8 cellular contexts compared by ENCODE assay signal in the genomic region with DNA sequence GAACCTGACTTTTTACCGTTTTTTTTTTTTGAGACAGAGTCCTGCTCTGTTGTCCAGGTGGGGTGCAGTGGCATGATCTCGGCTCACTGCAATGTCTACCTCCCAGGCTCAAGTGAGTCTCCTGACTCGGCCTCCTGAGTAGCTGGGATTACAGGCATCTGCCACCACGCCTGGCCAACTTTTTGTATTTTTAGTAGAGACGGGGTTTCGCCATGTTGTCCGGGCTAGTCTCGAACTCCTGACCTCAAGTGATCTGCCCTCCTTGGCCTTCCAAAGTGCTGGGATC. TPM values are rescaled to one million over a fixed set of nuclear protein-coding genes. Genes with fewer than 3 reads are reported as not detected.
A peak's percentile ranks its signal among the peaks of the same experiment; 100 is the strongest.
DNase-seq lines count a peak whose midpoint lies in the region; ATAC-seq and TF ChIP-seq lines count a peak whose summit lies in the region.
"Not testable (repeated sequence)": the region's sequence is repeated elsewhere in the genome, so short reads cannot be mapped to it uniquely, and the experiment has no call there.

No MANE protein-coding gene starts in this region.

- DNase-seq in HCT116 (ENCODE audit: low read depth, low spot score); OCI-LY7 (ENCODE audit: low spot score); activated CD4-positive, alpha-beta T cell treated with anti-CD3 and anti-CD28 coated beads for 36 hours; activated naive CD4-positive, alpha-beta T cell treated with anti-CD3 and anti-CD28 coated beads for 36 hours; neural progenitor cell (ENCODE audit: low spot score): not testable (repeated sequence)
- DNase-seq in glomerular visceral epithelial cell (ENCODE audit: extremely low spot score): peak; percentile 44

- H3K4me1 ChIP-seq in ACC112 (ENCODE audit: control insufficient read depth, insufficient read depth, low read length, unreplicated experiment) (peaks cover 16% of the 10 kb centered on the region), HCT116 (ENCODE audit: control insufficient read depth in 1 of 2, insufficient read depth in 2 of 2, low read length in 2 of 2) (peaks cover 23 to 41% of the 10 kb centered on the region in 2 experiments), OCI-LY7 (ENCODE audit: insufficient read depth, low read length, poor library complexity, severe bottlenecking) (peaks cover 27% of the 10 kb centered on the region)
- H3K4me1 ChIP-seq in neural progenitor cell: not testable (repeated sequence)

- H3K79me2 ChIP-seq in ACC112 (ENCODE audit: control insufficient read depth, insufficient read depth, low read length, unreplicated experiment); HCT116 (ENCODE audit: insufficient read depth, low read length); OCI-LY7 (ENCODE audit: insufficient read depth, low read depth, low read length); neural progenitor cell (ENCODE audit: low read depth): not testable (repeated sequence)

- not testable (repeated sequence) for H3K36me3 ChIP-seq in ACC112 (ENCODE audit: insufficient read depth, low read length); HCT116 (ENCODE audit: control insufficient read depth in 1 of 2, insufficient read depth in 2 of 2, low read length in 2 of 2); OCI-LY7 (ENCODE audit: insufficient read depth, low read length); neural progenitor cell

- H4K20me1 ChIP-seq in HCT116 (ENCODE audit: insufficient read depth); OCI-LY7 (ENCODE audit: insufficient read depth, low read length); neural progenitor cell (ENCODE audit: low read depth): not testable (repeated sequence)

- not testable (repeated sequence) for H3K36me3 Mint-ChIP-seq in activated CD4-positive, alpha-beta T cell treated with anti-CD3 and anti-CD28 coated beads for 36 hours (ENCODE audit: low read depth); activated naive CD4-positive, alpha-beta T cell treated with anti-CD3 and anti-CD28 coated beads for 36 hours (ENCODE audit: low read depth); neural progenitor cell; stimulated activated memory B cell treated with anti-CD40 and anti-IgM and Interleukin-4, amounts not matched to agents 10 μg/mL and 1 μg/mL and 100 μg/mL, for 72 hours

- not testable (repeated sequence) for H2AFZ ChIP-seq in ACC112 (ENCODE audit: low read length, unreplicated experiment); HCT116 (ENCODE audit: low read depth, low read length, poor library complexity, severe bottlenecking); neural progenitor cell (replicated peaks)
- H2AFZ ChIP-seq in OCI-LY7 (ENCODE audit: low read length): peak overlapping the region; percentile 37; the same call in 1 of the 2 replicates

- H3K27me3 Mint-ChIP-seq in activated CD4-positive, alpha-beta T cell treated with anti-CD3 and anti-CD28 coated beads for 36 hours; activated naive CD4-positive, alpha-beta T cell treated with anti-CD3 and anti-CD28 coated beads for 36 hours (ENCODE audit: low read depth); neural progenitor cell (ENCODE audit: insufficient read depth, low read depth); stimulated activated memory B cell treated with anti-CD40 and anti-IgM and Interleukin-4, amounts not matched to agents 10 μg/mL and 1 μg/mL and 100 μg/mL, for 72 hours: not testable (repeated sequence)

- BruUV-seq in HCT116 (replicated peaks; lab: Mats Ljungman, UMichigan); OCI-LY7 (replicated peaks; lab: Mats Ljungman, UMichigan): not testable (repeated sequence)

- not testable (repeated sequence) for TF ChIP-seq RAD21 in HCT116 (IDR thresholded peaks at IDR 0.05; ENCODE audit: low read depth)

- H3K4me2 ChIP-seq in HCT116 (ENCODE audit: low read length): peak overlapping the region; percentile 63
- H3K4me2 ChIP-seq in OCI-LY7 (ENCODE audit: low read length); neural progenitor cell: not testable (repeated sequence)

- ATAC-seq in HCT116; activated CD4-positive, alpha-beta T cell treated with anti-CD3 and anti-CD28 coated beads for 36 hours; stimulated activated memory B cell treated with anti-CD40 and anti-IgM and Interleukin-4, amounts not matched to agents 10 μg/mL and 1 μg/mL and 100 μg/mL, for 72 hours: not testable (repeated sequence)

- H3K9ac ChIP-seq in HCT116 (ENCODE audit: low read length): peak overlapping the region; percentile 36
- H3K9ac ChIP-seq in neural progenitor cell: not testable (repeated sequence)

- H3K9me3 Mint-ChIP-seq in activated CD4-positive, alpha-beta T cell treated with anti-CD3 and anti-CD28 coated beads for 36 hours (ENCODE audit: low read depth); activated naive CD4-positive, alpha-beta T cell treated with anti-CD3 and anti-CD28 coated beads for 36 hours; neural progenitor cell; stimulated activated memory B cell treated with anti-CD40 and anti-IgM and Interleukin-4, amounts not matched to agents 10 μg/mL and 1 μg/mL and 100 μg/mL, for 72 hours: not testable (repeated sequence)

- TF ChIP-seq POLR2A in HCT116 (IDR thresholded peaks at IDR 0.05; ENCODE audit: borderline replicate concordance, extremely low read depth, insufficient read depth, insufficient read length): not testable (repeated sequence)

- CTCF ChIA-PET in HCT116 (lab: Charles Lee): interaction anchor here (1.0 to 3.9 kb wide), 3 partner anchors 109 to 141 kb away, joined by 4 to 20 read pairs (median 5); no protein-coding TSS in a partner anchor
- CTCF ChIA-PET in OCI-LY7 (lab: Charles Lee; ENCODE audit: unreplicated experiment): not testable (repeated sequence)
- CTCF ChIA-PET in activated CD4-positive, alpha-beta T cell treated with anti-CD3 and anti-CD28 coated beads for 36 hours (lab: Charles Lee): interaction anchor here (0.8 to 1.6 kb wide), 6 partner anchors 20 to 236 kb away, joined by 3 to 8 read pairs (median 4); no protein-coding TSS in a partner anchor
- CTCF ChIA-PET in activated naive CD4-positive, alpha-beta T cell treated with anti-CD3 and anti-CD28 coated beads for 36 hours (lab: Charles Lee): interaction anchor here (1.3 to 2.8 kb wide), 4 partner anchors 141 to 178 kb away, joined by 4 to 17 read pairs (median 6); no protein-coding TSS in a partner anchor

- RAD21 ChIA-PET in HCT116 (lab: Charles Lee; ENCODE audit: low non-redundant PET in 1 of 2, low total read pairs in 2 of 2, uncharacterized antibody in 2 of 2, unreplicated experiment in 2 of 2): not testable (repeated sequence)

- not testable (repeated sequence) for H3F3A ChIP-seq in neural progenitor cell (ENCODE audit: low read depth)

- not testable (repeated sequence) for TF ChIP-seq CTCF in HCT116 (IDR thresholded peaks at IDR 0.05 in 2 of 3, conservative IDR thresholded peaks at IDR 0.05 in 1 of 3; ENCODE audit: borderline replicate concordance in 1 of 3, insufficient read depth in 1 of 3, low read depth in 2 of 3, low read length in 2 of 3); OCI-LY7 (conservative IDR thresholded peaks at IDR 0.05; ENCODE audit: low read length); neural progenitor cell (IDR thresholded peaks at IDR 0.05)

- H3K9me3 ChIP-seq in HCT116 (ENCODE audit: control insufficient read depth in 1 of 2, insufficient read depth in 1 of 2, low read depth in 1 of 2, low read length in 2 of 2); OCI-LY7 (ENCODE audit: low read length); neural progenitor cell (ENCODE audit: low read depth): not testable (repeated sequence)

- H3K4me1 Mint-ChIP-seq in activated CD4-positive, alpha-beta T cell treated with anti-CD3 and anti-CD28 coated beads for 36 hours: peaks cover 17% of the 10 kb centered on the region
- peaks cover 12% of the 10 kb centered on the region for H3K4me1 Mint-ChIP-seq in activated naive CD4-positive, alpha-beta T cell treated with anti-CD3 and anti-CD28 coated beads for 36 hours (ENCODE audit: low read depth)
- peaks cover 13% of the 10 kb centered on the region for H3K4me1 Mint-ChIP-seq in neural progenitor cell
- H3K4me1 Mint-ChIP-seq in stimulated activated memory B cell treated with anti-CD40 and anti-IgM and Interleukin-4, amounts not matched to agents 10 μg/mL and 1 μg/mL and 100 μg/mL, for 72 hours: peaks cover 15% of the 10 kb centered on the region

- not testable (repeated sequence) for H3K9me2 ChIP-seq in HCT116 (ENCODE audit: insufficient read depth); OCI-LY7 (ENCODE audit: insufficient read depth, low read length)

- peak overlapping the region; percentile 47 for H3K27ac Mint-ChIP-seq in activated CD4-positive, alpha-beta T cell treated with anti-CD3 and anti-CD28 coated beads for 36 hours
- H3K27ac Mint-ChIP-seq in activated naive CD4-positive, alpha-beta T cell treated with anti-CD3 and anti-CD28 coated beads for 36 hours: peak overlapping the region; percentile 61
- not testable (repeated sequence) for H3K27ac Mint-ChIP-seq in neural progenitor cell
- H3K27ac Mint-ChIP-seq in stimulated activated memory B cell treated with anti-CD40 and anti-IgM and Interleukin-4, amounts not matched to agents 10 μg/mL and 1 μg/mL and 100 μg/mL, for 72 hours: peak overlapping the region; percentile 48

- intact Hi-C loops in HCT116 (cut with micrococcal nuclease): loop anchor here (10.0 kb wide), 1 partner anchor 305 kb away; a partner anchor contains a TSS
- intact Hi-C loops in OCI-LY7 (cut with micrococcal nuclease; ENCODE audit: unreplicated experiment): loop anchor here (10.0 kb wide), 1 partner anchor 275 kb away; a partner anchor contains a TSS
- intact Hi-C loops in activated CD4-positive, alpha-beta T cell treated with anti-CD3 and anti-CD28 coated beads for 36 hours (cut with DNase I, micrococcal nuclease): not testable (repeated sequence)
- intact Hi-C loops in activated naive CD4-positive, alpha-beta T cell treated with anti-CD3 and anti-CD28 coated beads for 36 hours (cut with micrococcal nuclease): loop anchor here (10.0 kb wide), 1 partner anchor 315 kb away; a partner anchor contains a TSS

- H3K27me3 ChIP-seq in ACC112 (ENCODE audit: insufficient read depth, low read length); HCT116 (ENCODE audit: insufficient read depth, low read length); neural progenitor cell: not testable (repeated sequence)

- not testable (repeated sequence) for H3K4me3 ChIP-seq in ACC112 (ENCODE audit: low read depth, low read length); HCT116 (replicated peaks in 1 of 2; ENCODE audit: low read depth in 1 of 2, low read length in 2 of 2); OCI-LY7 (ENCODE audit: low read depth, low read length, poor library complexity, severe bottlenecking); neural progenitor cell

- POLR2A ChIA-PET in HCT116 (lab: Charles Lee): interaction anchor here (0.9 to 1.2 kb wide), 3 partner anchors 71 to 151 kb away, joined by 3 to 4 read pairs (median 4); no protein-coding TSS in a partner anchor
- POLR2A ChIA-PET in OCI-LY7 (lab: Charles Lee): interaction anchor here (0.6 to 1.4 kb wide), 2 partner anchors 151 to 306 kb away, joined by 3 to 4 read pairs; no protein-coding TSS in a partner anchor
- POLR2A ChIA-PET in activated CD4-positive, alpha-beta T cell treated with anti-CD3 and anti-CD28 coated beads for 36 hours (lab: Charles Lee): not testable (repeated sequence)

- peak overlapping the region; percentile 30; the same call in 1 of the 2 replicates for H3K27ac ChIP-seq in ACC112 (ENCODE audit: low read depth, low read length)
- peak overlapping the region; percentile 54 for H3K27ac ChIP-seq in HCT116 (ENCODE audit: low read depth, low read length)
- H3K27ac ChIP-seq in OCI-LY7 (ENCODE audit: low read depth, low read length, poor library complexity, severe bottlenecking); neural progenitor cell: not testable (repeated sequence)

- not testable (repeated sequence) for H3K4me3 Mint-ChIP-seq in activated CD4-positive, alpha-beta T cell treated with anti-CD3 and anti-CD28 coated beads for 36 hours; activated naive CD4-positive, alpha-beta T cell treated with anti-CD3 and anti-CD28 coated beads for 36 hours; stimulated activated memory B cell treated with anti-CD40 and anti-IgM and Interleukin-4, amounts not matched to agents 10 μg/mL and 1 μg/mL and 100 μg/mL, for 72 hours
- peak overlapping the region; percentile 66 for H3K4me3 Mint-ChIP-seq in neural progenitor cell

RNA-seq across cellular contexts. Expression of a gene that starts 6.1 kb away (rescaled TPM):
- total RNA-seq in HCT116 (2021; ENCODE audit: unreplicated experiment) (37.9 TPM), OCI-LY7 (2022) (36.5 and 40.5 TPM in 2 replicates), neural progenitor cell (ENCODE audit: low replicate concordance) (3.9 and 6.2 TPM in 2 replicates)
- 40.1 and 61.8 TPM in 2 replicates for polyA plus RNA-seq in HCT116 (2012)
- total RNA-seq in OCI-LY7 (2014; rRNA removed; shearing (Covaris generic)): 98.4 and 102 TPM in 2 replicates
- total RNA-seq in activated CD4-positive, alpha-beta T cell treated with anti-CD3 and anti-CD28 coated beads for 36 hours: 10 to 100 TPM; 57.7 to 71.2 TPM
- total RNA-seq in activated naive CD4-positive, alpha-beta T cell treated with anti-CD3 and anti-CD28 coated beads for 36 hours: 100 to 1,000 TPM; 107 to 112 TPM

RNA-seq across cellular contexts. Expression of a gene that starts 13.1 kb away (rescaled TPM):
- total RNA-seq in HCT116 (2021; ENCODE audit: unreplicated experiment) (228 TPM), OCI-LY7 (2022) (113 and 117 TPM in 2 replicates), neural progenitor cell (ENCODE audit: low replicate concordance) (78.0 and 246 TPM in 2 replicates)
- 166 and 204 TPM in 2 replicates for polyA plus RNA-seq in HCT116 (2012)
- total RNA-seq in OCI-LY7 (2014; rRNA removed; shearing (Covaris generic)): 141 and 150 TPM in 2 replicates
- total RNA-seq in activated CD4-positive, alpha-beta T cell treated with anti-CD3 and anti-CD28 coated beads for 36 hours: 10 to 100 TPM; 91.0 to 93.9 TPM
- 100 to 1,000 TPM in 1 of 2 experiments, 10 to 100 TPM in 1; 97.7 to 101 TPM for total RNA-seq in activated naive CD4-positive, alpha-beta T cell treated with anti-CD3 and anti-CD28 coated beads for 36 hours

RNA-seq across cellular contexts. Expression of a gene that starts 42.5 kb away (rescaled TPM):
- 151 TPM for total RNA-seq in HCT116 (2021; ENCODE audit: unreplicated experiment)
- polyA plus RNA-seq in HCT116 (2012): 77.6 and 78.7 TPM in 2 replicates
- 55.4 and 60.0 TPM in 2 replicates for total RNA-seq in OCI-LY7 (2014; rRNA removed; shearing (Covaris generic))
- 95.3 and 120 TPM in 2 replicates for total RNA-seq in OCI-LY7 (2022)
- 100 to 1,000 TPM in 1 of 2 experiments, 10 to 100 TPM in 1; 70.7 to 104 TPM for total RNA-seq in activated CD4-positive, alpha-beta T cell treated with anti-CD3 and anti-CD28 coated beads for 36 hours
- total RNA-seq in activated naive CD4-positive, alpha-beta T cell treated with anti-CD3 and anti-CD28 coated beads for 36 hours: 10 to 100 TPM; 67.3 to 70.8 TPM
- 22.3 and 37.9 TPM in 2 replicates for total RNA-seq in neural progenitor cell (ENCODE audit: low replicate concordance)
